11 cellular contexts compared by ENCODE assay signal in the genomic region with DNA sequence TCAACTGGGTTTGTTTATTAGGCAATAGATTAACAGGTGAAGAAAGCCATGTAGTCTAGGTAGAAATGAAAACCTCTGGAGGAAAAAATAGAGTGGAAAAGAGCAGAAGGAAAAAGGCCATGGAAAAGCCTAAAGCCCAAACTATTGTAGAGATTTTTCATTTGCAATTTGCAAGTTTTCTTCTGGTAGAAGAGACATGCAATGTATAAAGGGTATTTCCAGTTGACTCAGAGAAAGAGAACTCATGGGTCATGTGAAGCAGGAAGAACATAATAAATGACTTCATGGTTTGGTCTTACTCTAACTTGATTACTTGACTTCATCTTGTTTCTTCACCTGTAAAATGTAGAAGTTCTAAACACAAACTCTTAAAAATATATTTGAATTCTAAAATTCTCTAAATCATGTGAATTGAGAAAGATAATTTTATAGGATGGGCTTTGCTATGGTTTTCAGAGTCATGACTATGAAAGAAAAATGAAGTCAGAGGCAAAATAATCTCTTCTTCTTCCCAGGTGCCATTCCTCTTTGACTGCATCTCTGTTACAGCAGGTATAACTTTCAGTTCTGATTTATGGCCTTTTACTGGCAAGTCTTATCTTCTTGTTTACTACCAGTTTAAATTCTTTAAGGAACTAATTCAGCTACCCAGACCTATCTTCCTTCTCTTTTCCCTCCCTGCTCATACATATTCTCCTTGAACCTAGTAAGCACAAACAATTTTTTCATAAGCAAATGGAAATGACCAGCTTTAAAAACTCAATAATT. TPM values are rescaled to one million over a fixed set of nuclear protein-coding genes. Genes with fewer than 3 reads are reported as not detected.
DNase-seq lines count a peak whose midpoint lies in the region; ATAC-seq and TF ChIP-seq lines count a peak whose summit lies in the region.
"Had no signal": no experiment of that assay in that cellular context is flagged by ENCODE, and none has a peak within 500 bp of the region (broad histone marks: within the 10 kb centered on the region; RNA-seq: fewer than 3 reads in every experiment).

No MANE protein-coding gene starts in this region.

- H3T11ph ChIP-seq in H9 (ENCODE audit: low read length) = no peak overlapping the region

- no peaks in the 10 kb centered on the region for H3K36me3 Mint-ChIP-seq in activated T-cell treated with anti-CD3 and anti-CD28 coated beads, Interleukin-2, amount 50 U/mL, for 24 hours (ENCODE audit: low read depth)
- H3K36me3 Mint-ChIP-seq in activated T-helper 2 cell treated with anti-CD3 and anti-CD28 coated beads, Interferon-gamma antibody, Interleukin-2, Interleukin-4, amounts not matched to agents 10 μg/mL and 5 μg/mL and 100 μg/mL, durations not matched to agents 14 hours and 24 hours and 36 hours (ENCODE audit: low read depth) = no peaks in the 10 kb centered on the region
- H3K36me3 Mint-ChIP-seq in stimulated activated naive CD8-positive, alpha-beta T cell treated with anti-CD3 and anti-CD28 coated beads, Interleukin-15, Interleukin-2, amounts not matched to agents 100 ng/mL and 50 ng/mL, for 24 hours (ENCODE audit: low read depth) = no peaks in the 10 kb centered on the region
- H3K36me3 Mint-ChIP-seq in H9 (ENCODE audit: insufficient read depth in 1 of 3, low read depth in 3 of 3) = no peaks in the 10 kb centered on the region

- no peaks in the 10 kb centered on the region for H3K9me3 ChIP-seq in H9 (ENCODE audit: control insufficient read depth, low read depth, low read length)
- H3K9me3 ChIP-seq: BLaER1 treated with 17β-estradiol and CSF1 and Interleukin-3, amounts not matched to agents 10 nM and 100 nM; SJSA1 had no signal

- H4K20me1 ChIP-seq in H9 (ENCODE audit: control insufficient read depth, insufficient read depth, insufficient read length) = no peaks in the 10 kb centered on the region
- H4K20me1 ChIP-seq: BLaER1 treated with 17β-estradiol and CSF1 and Interleukin-3, amounts not matched to agents 10 nM and 100 nM had no signal

- ATAC-seq in HG02938 (IDR thresholded peaks at IDR 0.05; ENCODE audit: unreplicated experiment) = peak; percentile 95

- no peak overlapping the region for H2AK5ac ChIP-seq in H9 (ENCODE audit: insufficient read length, low read length)

- no peaks in the 10 kb centered on the region for H3K27me3 Mint-ChIP-seq in activated T-cell treated with anti-CD3 and anti-CD28 coated beads, Interleukin-2, amount 50 U/mL, for 24 hours
- H3K27me3 Mint-ChIP-seq in activated T-helper 2 cell treated with anti-CD3 and anti-CD28 coated beads, Interferon-gamma antibody, Interleukin-2, Interleukin-4, amounts not matched to agents 10 μg/mL and 5 μg/mL and 100 μg/mL, durations not matched to agents 14 hours and 24 hours and 36 hours (ENCODE audit: low read depth) = no peaks in the 10 kb centered on the region
- no peaks in the 10 kb centered on the region for H3K27me3 Mint-ChIP-seq in stimulated activated naive CD8-positive, alpha-beta T cell treated with anti-CD3 and anti-CD28 coated beads, Interleukin-15, Interleukin-2, amounts not matched to agents 100 ng/mL and 50 ng/mL, for 24 hours
- H3K27me3 Mint-ChIP-seq in H9 (ENCODE audit: low read depth) = no peaks in the 10 kb centered on the region

- no peaks in the 10 kb centered on the region for H3K79me2 ChIP-seq in H9 (ENCODE audit: insufficient read depth, low read length)

- no peak overlapping the region for H3K14ac ChIP-seq in H9 (ENCODE audit: insufficient read depth, low read length)

- intact Hi-C loops in activated T-helper 2 cell treated with anti-CD3 and anti-CD28 coated beads, Interferon-gamma antibody, Interleukin-2, Interleukin-4, amounts not matched to agents 10 μg/mL and 5 μg/mL and 100 μg/mL, durations not matched to agents 14 hours and 24 hours and 36 hours (cut with micrococcal nuclease) = loop anchor here (1.0 to 10.0 kb wide), 4 partner anchors 29 to 121 kb away; partner anchors contain the start of gene ZFAND5

- no peak overlapping the region for H3K27ac ChIP-seq in H9 (ENCODE audit: insufficient read length, low read depth, low read length)

- H3K9ac ChIP-seq in H9 (ENCODE audit: extremely low read depth, insufficient read length, low read length) = no peak overlapping the region
- H3K9ac ChIP-seq: BLaER1 treated with 17β-estradiol and CSF1 and Interleukin-3, amounts not matched to agents 10 nM and 100 nM had no signal

- H2BK12ac ChIP-seq in H9 (ENCODE audit: insufficient read length, low read depth, low read length) = no peak overlapping the region

- H4K5ac ChIP-seq in H9 (ENCODE audit: insufficient read length, low read depth, low read length) = no peak overlapping the region

- no peak for TF ChIP-seq CTCF in H9 (conservative IDR thresholded peaks at IDR 0.05)

- no peaks in the 10 kb centered on the region for H3K23me2 ChIP-seq in H9 (ENCODE audit: insufficient read length, low read depth, low read length, poor library complexity, severe bottlenecking)

- no peak overlapping the region for H3K56ac ChIP-seq in H9 (ENCODE audit: insufficient read length, low read depth, low read length)

- no peak overlapping the region for H3K18ac ChIP-seq in H9 (ENCODE audit: insufficient read length, low read depth, low read length)

- no peak overlapping the region for H2BK5ac ChIP-seq in H9 (ENCODE audit: insufficient read length, low read length)

- H2AFZ ChIP-seq in H9 (ENCODE audit: low read length) = no peak overlapping the region

- peaks cover 2% of the 10 kb centered on the region for H3K9me3 Mint-ChIP-seq in activated T-cell treated with anti-CD3 and anti-CD28 coated beads, Interleukin-2, amount 50 U/mL, for 24 hours
- no peaks in the 10 kb centered on the region for H3K9me3 Mint-ChIP-seq in activated T-helper 2 cell treated with anti-CD3 and anti-CD28 coated beads, Interferon-gamma antibody, Interleukin-2, Interleukin-4, amounts not matched to agents 10 μg/mL and 5 μg/mL and 100 μg/mL, durations not matched to agents 14 hours and 24 hours and 36 hours
- H3K9me3 Mint-ChIP-seq in stimulated activated naive CD8-positive, alpha-beta T cell treated with anti-CD3 and anti-CD28 coated beads, Interleukin-15, Interleukin-2, amounts not matched to agents 100 ng/mL and 50 ng/mL, for 24 hours = no peaks in the 10 kb centered on the region
- no peaks in the 10 kb centered on the region; a peak in 1 of 5 replicates for H3K9me3 Mint-ChIP-seq in H9

- no peaks in the 10 kb centered on the region for H3K79me1 ChIP-seq in H9 (ENCODE audit: insufficient read depth, low read depth, low read length, poor library complexity, severe bottlenecking)

- no peak for DNase-seq in activated T-cell treated with anti-CD3 and anti-CD28 coated beads, Interleukin-2, amount 50 U/mL, for 24 hours
- DNase-seq in activated T-cell treated with anti-CD3 and anti-CD28 coated beads, Interleukin-2, amount 50 U/mL, for 1 hour = no peak
- DNase-seq in activated T-helper 2 cell treated with anti-CD3 and anti-CD28 coated beads, Interferon-gamma antibody, Interleukin-2, Interleukin-4, amounts not matched to agents 10 μg/mL and 5 μg/mL and 100 μg/mL, durations not matched to agents 14 hours and 24 hours and 36 hours (ENCODE audit: low spot score) = no peak
- no peak for DNase-seq in 8988T
- DNase-seq in HUDEP-2 (lab: John Stamatoyannopoulos, UW; ENCODE audit: unreplicated experiment in 76 of 76) = no peak
- no peak for DNase-seq in H9
- DNase-seq: stimulated activated CD4-positive, alpha-beta T cell treated with anti-CD3 and anti-CD28 coated beads, Interleukin-2, amount 100 ng/mL, for 48 hours had no signal

- no peak overlapping the region for H4K91ac ChIP-seq in H9 (ENCODE audit: insufficient read length, low read depth, low read length)

- H2BK120ac ChIP-seq in H9 (ENCODE audit: low read depth, low read length, poor library complexity, severe bottlenecking) = no peak overlapping the region

- H3K27ac Mint-ChIP-seq in activated T-cell treated with anti-CD3 and anti-CD28 coated beads, Interleukin-2, amount 50 U/mL, for 24 hours = peak overlapping the region; percentile 81
- H3K27ac Mint-ChIP-seq in activated T-helper 2 cell treated with anti-CD3 and anti-CD28 coated beads, Interferon-gamma antibody, Interleukin-2, Interleukin-4, amounts not matched to agents 10 μg/mL and 5 μg/mL and 100 μg/mL, durations not matched to agents 14 hours and 24 hours and 36 hours = peak overlapping the region; percentile 77
- H3K27ac Mint-ChIP-seq in stimulated activated naive CD8-positive, alpha-beta T cell treated with anti-CD3 and anti-CD28 coated beads, Interleukin-15, Interleukin-2, amounts not matched to agents 100 ng/mL and 50 ng/mL, for 24 hours = peak overlapping the region; percentile 7
- no peak overlapping the region for H3K27ac Mint-ChIP-seq in H9

- H3K4me2 ChIP-seq in H9 (ENCODE audit: insufficient read depth, insufficient read length, low read length) = no peak overlapping the region

- H3K23ac ChIP-seq in H9 (ENCODE audit: insufficient read length, low read depth, low read length) = no peak overlapping the region

- no peak overlapping the region for H3K4ac ChIP-seq in H9 (ENCODE audit: low read depth, low read length)

- peaks cover 44% of the 10 kb centered on the region for H3K4me1 Mint-ChIP-seq in activated T-cell treated with anti-CD3 and anti-CD28 coated beads, Interleukin-2, amount 50 U/mL, for 24 hours (ENCODE audit: low read depth)
- H3K4me1 Mint-ChIP-seq in activated T-helper 2 cell treated with anti-CD3 and anti-CD28 coated beads, Interferon-gamma antibody, Interleukin-2, Interleukin-4, amounts not matched to agents 10 μg/mL and 5 μg/mL and 100 μg/mL, durations not matched to agents 14 hours and 24 hours and 36 hours (ENCODE audit: low read depth) = peaks cover 33% of the 10 kb centered on the region
- H3K4me1 Mint-ChIP-seq in stimulated activated naive CD8-positive, alpha-beta T cell treated with anti-CD3 and anti-CD28 coated beads, Interleukin-15, Interleukin-2, amounts not matched to agents 100 ng/mL and 50 ng/mL, for 24 hours (ENCODE audit: low read depth) = peaks cover 46% of the 10 kb centered on the region
- peaks cover 16 to 19% of the 10 kb centered on the region in 2 experiments for H3K4me1 Mint-ChIP-seq in H9

- no peak overlapping the region for H4K8ac ChIP-seq in H9 (replicated peaks; ENCODE audit: insufficient read length, low read depth, low read length)

- no peak overlapping the region for H2BK15ac ChIP-seq in H9 (ENCODE audit: low read depth, low read length)

- H3K4me3 Mint-ChIP-seq in activated T-cell treated with anti-CD3 and anti-CD28 coated beads, Interleukin-2, amount 50 U/mL, for 24 hours = peak overlapping the region; percentile 47
- no peak overlapping the region for H3K4me3 Mint-ChIP-seq in activated T-helper 2 cell treated with anti-CD3 and anti-CD28 coated beads, Interferon-gamma antibody, Interleukin-2, Interleukin-4, amounts not matched to agents 10 μg/mL and 5 μg/mL and 100 μg/mL, durations not matched to agents 14 hours and 24 hours and 36 hours (ENCODE audit: low read depth)
- no peak overlapping the region for H3K4me3 Mint-ChIP-seq in stimulated activated naive CD8-positive, alpha-beta T cell treated with anti-CD3 and anti-CD28 coated beads, Interleukin-15, Interleukin-2, amounts not matched to agents 100 ng/mL and 50 ng/mL, for 24 hours
- H3K4me3 Mint-ChIP-seq in H9 = no peak overlapping the region

- H2BK20ac ChIP-seq in H9 (ENCODE audit: low read depth, low read length, poor library complexity, severe bottlenecking) = no peak overlapping the region

- H3K4me1 ChIP-seq in H9 (ENCODE audit: insufficient read depth, low read length) = no peaks in the 10 kb centered on the region; the same call in 1 of the 2 replicates

- no peaks in the 10 kb centered on the region for H3K27me3 ChIP-seq in H9 (ENCODE audit: insufficient read depth, low read length)
- H3K27me3 ChIP-seq: BLaER1 treated with 17β-estradiol and CSF1 and Interleukin-3, amounts not matched to agents 10 nM and 100 nM; SJSA1 had no signal

RNA-seq across cellular contexts. Expression of gene TMC1, which starts 47.8 kb away (rescaled TPM):
- not detected in 2 replicates for total RNA-seq in activated T-helper 2 cell treated with anti-CD3 and anti-CD28 coated beads, Interferon-gamma antibody, Interleukin-2, Interleukin-4, amounts not matched to agents 10 μg/mL and 5 μg/mL and 100 μg/mL, durations not matched to agents 14 hours and 24 hours and 36 hours
- 2.4 and 2.5 TPM in 2 replicates for total RNA-seq in H9 (2021)

Comparison
In these comparisons a context has a peak if more than half of its experiments do, and no peak if none do; other contexts are left out.
1. H3K27ac Mint-ChIP-seq: peak in activated T-cell treated with anti-CD3 and anti-CD28 coated beads, Interleukin-2, amount 50 U/mL, for 24 hours (single experiment), activated T-helper 2 cell treated with anti-CD3 and anti-CD28 coated beads, Interferon-gamma antibody, Interleukin-2, Interleukin-4, amounts not matched to agents 10 μg/mL and 5 μg/mL and 100 μg/mL, durations not matched to agents 14 hours and 24 hours and 36 hours (single experiment) and stimulated activated naive CD8-positive, alpha-beta T cell treated with anti-CD3 and anti-CD28 coated beads, Interleukin-15, Interleukin-2, amounts not matched to agents 100 ng/mL and 50 ng/mL, for 24 hours (single experiment); none in H9 (0 of 3).